In genomic region chr11:118198370-118198769, GRCh38 we compare ENCODE assay signal across 8 cellular contexts. TPM values are rescaled to one million over a fixed set of nuclear protein-coding genes. Genes with fewer than 3 reads are reported as not detected.
A peak's percentile ranks its signal among the peaks of the same experiment; 100 is the strongest.
DNase-seq lines count a peak whose midpoint lies in the region; ATAC-seq and TF ChIP-seq lines count a peak whose summit lies in the region.

No MANE protein-coding gene starts in this region.

- no peak for ATAC-seq in GM19324 (IDR thresholded peaks at IDR 0.05; ENCODE audit: low FRiP score, unreplicated experiment)

- no peak overlapping the region for H3K4me3 ChIP-seq in AG09309 (ENCODE audit: control insufficient read depth, low read depth, low read length)

- no peak for DNase-seq in AG09309 (ENCODE audit: low read depth)
- DNase-seq in H4 (ENCODE audit: low spot score): peak; percentile 58
- peak; percentile 19 for DNase-seq in NCI-H748 treated with DMSO at 0.1 percent for 48 hours (lab: John Stamatoyannopoulos, UW)
- peak; percentile 92 for DNase-seq in activated CD8-positive, alpha-beta memory T cell treated with anti-CD3 and anti-CD28 coated beads for 24 hours
- DNase-seq in effector CD4-positive, alpha-beta T cell: peak; percentile 81
- peak; percentile 66 for DNase-seq in midbrain (lab: John Stamatoyannopoulos, UW)
- peak; percentile 67 to 76 for DNase-seq in stimulated activated CD8-positive, alpha-beta memory T cell treated with anti-CD3 and anti-CD28 coated beads, Interleukin-2, amount 100 ng/mL, for 1 hour (ENCODE audit: low read depth in 2 of 2)

- TF ChIP-seq CTCF in AG09309 (IDR thresholded peaks at IDR 0.05; ENCODE audit: control insufficient read depth, insufficient read depth, low read depth, low read length, missing control alignments): peak; percentile 90

RNA-seq across cellular contexts. Expression of gene SCN2B, which starts 21.9 kb away (rescaled TPM):
- total RNA-seq in H4 (2014; rRNA removed; shearing (Covaris generic)): not detected in 2 replicates

RNA-seq across cellular contexts. Expression of gene JAML, which starts 26.4 kb away (rescaled TPM):
- total RNA-seq in H4 (2014; rRNA removed; shearing (Covaris generic)): not detected in 2 replicates

RNA-seq across cellular contexts. Expression of gene SCN4B, which starts 45.7 kb away (rescaled TPM):
- total RNA-seq in H4 (2014; rRNA removed; shearing (Covaris generic)): 2.5 and 3.9 TPM in 2 replicates

RNA-seq across cellular contexts. Expression of gene MPZL3, which starts 53.8 kb away (rescaled TPM):
- 9.8 and 10.4 TPM in 2 replicates for total RNA-seq in H4 (2014; rRNA removed; shearing (Covaris generic))
